ENCODE assay signal across 1 cellular context in the genomic region with DNA sequence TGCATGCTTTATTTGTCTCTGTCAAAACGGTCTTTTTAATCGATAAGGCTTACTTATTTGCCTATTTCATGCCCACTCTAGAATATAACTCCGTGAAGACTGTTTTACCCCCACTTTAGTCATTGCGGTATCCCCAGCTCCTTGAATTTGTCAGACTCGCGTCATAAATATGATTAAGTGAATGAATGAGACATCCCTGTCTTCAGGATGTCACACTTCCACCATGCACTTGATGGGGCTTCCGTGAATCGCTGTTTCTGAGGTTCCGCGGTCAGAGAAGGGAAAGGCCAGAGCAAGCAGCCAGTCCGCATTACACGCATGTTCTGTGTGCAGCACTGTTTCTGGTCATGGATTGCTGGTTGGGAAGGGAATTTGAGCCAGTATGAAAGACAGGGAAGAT.
TF ChIP-seq lines count a peak whose summit lies in the region.

No MANE protein-coding gene starts in this region.

TF ChIP-seq in neural cell, 6 proteins besides CTCF, POLR2A, EP300 and RAD21 (continued from another document):
- TF ChIP-seq, protein P1, sequence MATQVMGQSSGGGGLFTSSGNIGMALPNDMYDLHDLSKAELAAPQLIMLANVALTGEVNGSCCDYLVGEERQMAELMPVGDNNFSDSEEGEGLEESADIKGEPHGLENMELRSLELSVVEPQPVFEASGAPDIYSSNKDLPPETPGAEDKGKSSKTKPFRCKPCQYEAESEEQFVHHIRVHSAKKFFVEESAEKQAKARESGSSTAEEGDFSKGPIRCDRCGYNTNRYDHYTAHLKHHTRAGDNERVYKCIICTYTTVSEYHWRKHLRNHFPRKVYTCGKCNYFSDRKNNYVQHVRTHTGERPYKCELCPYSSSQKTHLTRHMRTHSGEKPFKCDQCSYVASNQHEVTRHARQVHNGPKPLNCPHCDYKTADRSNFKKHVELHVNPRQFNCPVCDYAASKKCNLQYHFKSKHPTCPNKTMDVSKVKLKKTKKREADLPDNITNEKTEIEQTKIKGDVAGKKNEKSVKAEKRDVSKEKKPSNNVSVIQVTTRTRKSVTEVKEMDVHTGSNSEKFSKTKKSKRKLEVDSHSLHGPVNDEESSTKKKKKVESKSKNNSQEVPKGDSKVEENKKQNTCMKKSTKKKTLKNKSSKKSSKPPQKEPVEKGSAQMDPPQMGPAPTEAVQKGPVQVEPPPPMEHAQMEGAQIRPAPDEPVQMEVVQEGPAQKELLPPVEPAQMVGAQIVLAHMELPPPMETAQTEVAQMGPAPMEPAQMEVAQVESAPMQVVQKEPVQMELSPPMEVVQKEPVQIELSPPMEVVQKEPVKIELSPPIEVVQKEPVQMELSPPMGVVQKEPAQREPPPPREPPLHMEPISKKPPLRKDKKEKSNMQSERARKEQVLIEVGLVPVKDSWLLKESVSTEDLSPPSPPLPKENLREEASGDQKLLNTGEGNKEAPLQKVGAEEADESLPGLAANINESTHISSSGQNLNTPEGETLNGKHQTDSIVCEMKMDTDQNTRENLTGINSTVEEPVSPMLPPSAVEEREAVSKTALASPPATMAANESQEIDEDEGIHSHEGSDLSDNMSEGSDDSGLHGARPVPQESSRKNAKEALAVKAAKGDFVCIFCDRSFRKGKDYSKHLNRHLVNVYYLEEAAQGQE (IDR thresholded peaks at IDR 0.05; ENCODE audit: borderline replicate concordance): no peak
- TF ChIP-seq TAF1 (IDR thresholded peaks at IDR 0.05; ENCODE audit: low read depth) (no peak), SMC3 (conservative IDR thresholded peaks at IDR 0.05; ENCODE audit: poor library complexity) (no peak), POLR2AphosphoS5 (IDR thresholded peaks at IDR 0.05) (no peak)
TF ChIP-seq in neural cell: peak in this region for 0.
